ENCODE assay signal across 8 cellular contexts in genomic region chrX:74383611-74384010, GRCh38. TPM values are rescaled to one million over a fixed set of nuclear protein-coding genes. Genes with fewer than 3 reads are reported as not detected.
DNase-seq lines count a peak whose midpoint lies in the region; FAIRE-seq and TF ChIP-seq lines count a peak whose summit lies in the region.

No MANE protein-coding gene starts in this region.

- H3K27me3 Mint-ChIP-seq in nephron (ENCODE audit: low read depth) = no peaks in the 10 kb centered on the region

- H3K4me1 ChIP-seq in SJCRH30 = peaks cover 6% of the 10 kb centered on the region

- no peaks in the 10 kb centered on the region for H3K9me3 ChIP-seq in SJCRH30 (replicated peaks)

- no peaks in the 10 kb centered on the region for H3K36me3 ChIP-seq in SJCRH30

- TF ChIP-seq POLR2A in erythroblast (IDR thresholded peaks at IDR 0.05; ENCODE audit: low read length) (no peak), GM12892 (IDR thresholded peaks at IDR 0.05; ENCODE audit: low read depth, low read length) (no peak)

- H3K27me3 ChIP-seq in HL-60 (ENCODE audit: insufficient read depth, poor library complexity, severe bottlenecking) (peaks cover 5% of the 10 kb centered on the region), SJCRH30 (no peaks in the 10 kb centered on the region)

- peaks cover 6% of the 10 kb centered on the region for H3K4me1 Mint-ChIP-seq in nephron

- H3K4me3 ChIP-seq in HL-60 (replicated peaks; ENCODE audit: insufficient read depth, low read length) (no peak overlapping the region), SJCRH30 (no peak overlapping the region)

- no peak overlapping the region for H3K4me3 Mint-ChIP-seq in nephron

- no peak overlapping the region for H3K27ac ChIP-seq in HL-60 (replicated peaks)
- no peak overlapping the region for H3K27ac ChIP-seq in SJCRH30

- DNase-seq in DMS79 treated with DMSO at 0.1 percent for 48 hours (lab: John Stamatoyannopoulos, UW) (peak; percentile 26), DMS79 (lab: John Stamatoyannopoulos, UW) (no peak), HL-60 (ENCODE audit: low read depth in 1 of 2, low spot score in 1 of 2) (peak in 1 of 2 experiments; percentile 28), SJCRH30 (peak; percentile 51 to 75), erythroblast (lab: John Stamatoyannopoulos, UW) (peak; percentile 0), GM12892 (ENCODE audit: insufficient read length) (no peak)
- no peak for DNase-seq in activated effector memory CD4-positive, alpha-beta T cell treated with anti-CD3 and anti-CD28 coated beads, Interleukin-2, amount 50 U/mL, for 16 hours

- TF ChIP-seq CTCF in HL-60 (IDR thresholded peaks at IDR 0.05; ENCODE audit: insufficient read depth, low read length) (peak; percentile 29), nephron (IDR thresholded peaks at IDR 0.05; ENCODE audit: unreplicated experiment in 3 of 3) (peak; percentile 49 to 57 (median 50))

- peaks cover 5% of the 10 kb centered on the region for H3K9me3 Mint-ChIP-seq in nephron

- no peak for FAIRE-seq in GM12892 (lab: Jason Lieb, UNC)

- H3K36me3 Mint-ChIP-seq in nephron (ENCODE audit: low read depth) = no peaks in the 10 kb centered on the region

- no peak overlapping the region for H3K27ac Mint-ChIP-seq in nephron

RNA-seq across cellular contexts. Expression of gene SLC16A2, which starts 37.7 kb away (rescaled TPM):
- 46.0 and 49.3 TPM in 2 replicates for total RNA-seq in SJCRH30 (2014; rRNA removed; shearing (Covaris generic))
- not detected for polyA plus RNA-seq in GM12892 (2012; ENCODE audit: missing spikeins)

Comparison
In these comparisons a context has a peak if more than half of its experiments do, and no peak if none do; other contexts are left out.
1. DNase-seq: peak in DMS79 treated with DMSO at 0.1 percent for 48 hours (single experiment), SJCRH30 (2 of 2) and erythroblast (2 of 2); none in DMS79 (single experiment), GM12892 (single experiment) and activated effector memory CD4-positive, alpha-beta T cell treated with anti-CD3 and anti-CD28 coated beads, Interleukin-2, amount 50 U/mL, for 16 hours (single experiment).